9 cellular contexts compared by ENCODE assay signal in genomic region chr6:165439928-165440554, GRCh38.
DNase-seq lines count a peak whose midpoint lies in the region; ATAC-seq lines count a peak whose summit lies in the region.
"Had no signal": no experiment of that assay in that cellular context is flagged by ENCODE, and none has a peak within 500 bp of the region (broad histone marks: within the 10 kb centered on the region; RNA-seq: fewer than 3 reads in every experiment).

No MANE protein-coding gene starts in this region.

- DNase-seq in GM04504 (ENCODE audit: low read depth): peak; percentile 3
- DNase-seq in OCI-M1 (lab: John Stamatoyannopoulos, UW): peak; percentile 71
- peak; percentile 48 for DNase-seq in fibroblast of peridontal ligament (ENCODE audit: extremely low read depth)
- DNase-seq in smooth muscle cell of the brain vasculature (ENCODE audit: low read depth, low spot score): peak; percentile 31
- no peak for DNase-seq in activated CD8-positive, alpha-beta memory T cell treated with anti-CD3 and anti-CD28 coated beads for 24 hours
- DNase-seq: naive B cell had no signal

- ATAC-seq in HG03159 (IDR thresholded peaks at IDR 0.05; ENCODE audit: unreplicated experiment) (peak; percentile 57), GM18907 (IDR thresholded peaks at IDR 0.05; ENCODE audit: unreplicated experiment) (no peak), GM19467 (IDR thresholded peaks at IDR 0.05; ENCODE audit: unreplicated experiment) (no peak)
